Comparison of ENCODE assay signal across 23 cellular contexts in genomic region chr4:21901831-21902230, GRCh38. TPM values are rescaled to one million over a fixed set of nuclear protein-coding genes. Genes with fewer than 3 reads are reported as not detected.
A peak's percentile ranks its signal among the peaks of the same experiment; 100 is the strongest.
DNase-seq lines count a peak whose midpoint lies in the region; FAIRE-seq and TF ChIP-seq lines count a peak whose summit lies in the region.
"Had no signal": no experiment of that assay in that cellular context is flagged by ENCODE, and none has a peak within 500 bp of the region (broad histone marks: within the 10 kb centered on the region; RNA-seq: fewer than 3 reads in every experiment).

No MANE protein-coding gene starts in this region.

- peaks cover 12% of the 10 kb centered on the region for H3K4me1 Mint-ChIP-seq in MCF 10A (ENCODE audit: insufficient read depth, unreplicated experiment)
- H3K4me1 Mint-ChIP-seq: T-helper 17 cell had no signal

- no peak for TF ChIP-seq CTCF in MCF 10A (IDR thresholded peaks at IDR 0.05; ENCODE audit: unreplicated experiment)
- no peak for TF ChIP-seq CTCF in breast epithelium (IDR thresholded peaks at IDR 0.05)
- no peak for TF ChIP-seq CTCF in foreskin fibroblast (IDR thresholded peaks at IDR 0.05; ENCODE audit: low read depth, low read length)

- H3K36me3 ChIP-seq in breast epithelium: no peaks in the 10 kb centered on the region
- H3K36me3 ChIP-seq: BLaER1 treated with 17β-estradiol and CSF1 and Interleukin-3, amounts not matched to agents 10 nM and 100 nM; neutrophil; uterus; WERI-Rb-1 had no signal

- peaks cover 29% of the 10 kb centered on the region for H3K9me3 Mint-ChIP-seq in MCF 10A (ENCODE audit: unreplicated experiment)

- no peaks in the 10 kb centered on the region for H3K36me3 Mint-ChIP-seq in MCF 10A (ENCODE audit: insufficient read depth, unreplicated experiment)

- CTCF ChIA-PET in MCF 10A (lab: Yijun Ruan, JAX): no interaction called here

- no peak overlapping the region for H3K27ac ChIP-seq in breast epithelium
- H3K27ac ChIP-seq: BLaER1 treated with 17β-estradiol and CSF1 and Interleukin-3, amounts not matched to agents 10 nM and 100 nM; neutrophil; uterus; WERI-Rb-1 had no signal

- H3K9me3 ChIP-seq in breast epithelium: peaks cover 10 to 22% of the 10 kb centered on the region in 2 donors
- H3K9me3 ChIP-seq: neutrophil, uterus had no signal

- no peaks in the 10 kb centered on the region for H3K27me3 Mint-ChIP-seq in MCF 10A (ENCODE audit: insufficient read depth, unreplicated experiment)
- H3K27me3 Mint-ChIP-seq: T-helper 17 cell had no signal

- FAIRE-seq in urothelium cell line (lab: Jason Lieb, UNC): no peak
- FAIRE-seq: GM12878 had no signal

- POLR2A ChIA-PET in MCF 10A (lab: Yijun Ruan, JAX): no interaction called here

- H3K27ac Mint-ChIP-seq in MCF 10A (ENCODE audit: low read depth, unreplicated experiment): no peak overlapping the region
- H3K27ac Mint-ChIP-seq: T-helper 17 cell had no signal

- DNase-seq in MCF 10A (ENCODE audit: unreplicated experiment) (peak; percentile 61), breast epithelium (ENCODE audit: low spot score in 2 of 2) (no peak), amniotic epithelial cell (ENCODE audit: low read depth) (peak; percentile 48), foreskin fibroblast (peak; percentile 70 to 86), urothelium cell line (ENCODE audit: low spot score) (peak; percentile 11), superior temporal gyrus (ENCODE audit: extremely low spot score) (no peak), HT-29 (ENCODE audit: low spot score) (no peak), NCI-H1048 (lab: John Stamatoyannopoulos, UW) (no peak)
- DNase-seq: 8988T; amygdala; cerebellar nuclear complex; effector memory CD4-positive, alpha-beta T cell; NCI-H524; SHP77 treated with DMSO at 0.1 percent for 48 hours; stimulated activated CD8-positive, alpha-beta memory T cell treated with anti-CD3 and anti-CD28 coated beads, Interleukin-4, amount 100 ng/mL, for 48 hours; T-helper 17 cell; uterus; WERI-Rb-1 had no signal

- no peak overlapping the region for H3K4me3 ChIP-seq in breast epithelium
- H3K4me3 ChIP-seq in foreskin fibroblast (ENCODE audit: low read depth in 1 of 2, low read length in 2 of 2): no peak overlapping the region
- H3K4me3 ChIP-seq: BLaER1 treated with 17β-estradiol and CSF1 and Interleukin-3, amounts not matched to agents 10 nM and 100 nM; GM12878; uterus had no signal

- no peak for TF ChIP-seq POLR2A in breast epithelium (IDR thresholded peaks at IDR 0.05)

- no peaks in the 10 kb centered on the region for H3K27me3 ChIP-seq in breast epithelium
- H3K27me3 ChIP-seq: BLaER1 treated with 17β-estradiol and CSF1 and Interleukin-3, amounts not matched to agents 10 nM and 100 nM; neutrophil; uterus had no signal

- BruUV-seq in MCF 10A (replicated peaks; lab: Mats Ljungman, UMichigan): no TSS peak

- H3K4me1 ChIP-seq in breast epithelium: no peaks in the 10 kb centered on the region
- H3K4me1 ChIP-seq: uterus had no signal

- H3K4me3 Mint-ChIP-seq in MCF 10A (ENCODE audit: unreplicated experiment): no peak overlapping the region
- H3K4me3 Mint-ChIP-seq: T-helper 17 cell had no signal

- intact Hi-C loops in MCF 10A (cut with micrococcal nuclease) (no loop called here), breast epithelium (cut with DNase I; ENCODE audit: low total_unique reads) (no loop called here)

RNA-seq across cellular contexts. Expression of gene KCNIP4, which starts 46.7 kb away (rescaled TPM):
- total RNA-seq in MCF 10A (2022): 0.91 and 4.6 TPM in 2 replicates
- total RNA-seq in breast epithelium: under 1 TPM in 2 of 3 donors, not detected in 1; 0.44 to 0.66 TPM
- not detected in 2 replicates for total RNA-seq in HT-29 (2014; rRNA removed; shearing (Covaris generic))
- total RNA-seq: GM12878, H4, left lobe of liver, T-helper 17 cell had no signal

Comparison
In these comparisons a context has a peak if more than half of its experiments do, and no peak if none do; other contexts are left out.
1. DNase-seq: peak in MCF 10A (single experiment), amniotic epithelial cell (single experiment), foreskin fibroblast (2 of 2) and urothelium cell line (single experiment); none in breast epithelium (0 of 2), superior temporal gyrus (single experiment), HT-29 (single experiment) and NCI-H1048 (single experiment).